ENCODE assay signal across 8 cellular contexts in the genomic region with DNA sequence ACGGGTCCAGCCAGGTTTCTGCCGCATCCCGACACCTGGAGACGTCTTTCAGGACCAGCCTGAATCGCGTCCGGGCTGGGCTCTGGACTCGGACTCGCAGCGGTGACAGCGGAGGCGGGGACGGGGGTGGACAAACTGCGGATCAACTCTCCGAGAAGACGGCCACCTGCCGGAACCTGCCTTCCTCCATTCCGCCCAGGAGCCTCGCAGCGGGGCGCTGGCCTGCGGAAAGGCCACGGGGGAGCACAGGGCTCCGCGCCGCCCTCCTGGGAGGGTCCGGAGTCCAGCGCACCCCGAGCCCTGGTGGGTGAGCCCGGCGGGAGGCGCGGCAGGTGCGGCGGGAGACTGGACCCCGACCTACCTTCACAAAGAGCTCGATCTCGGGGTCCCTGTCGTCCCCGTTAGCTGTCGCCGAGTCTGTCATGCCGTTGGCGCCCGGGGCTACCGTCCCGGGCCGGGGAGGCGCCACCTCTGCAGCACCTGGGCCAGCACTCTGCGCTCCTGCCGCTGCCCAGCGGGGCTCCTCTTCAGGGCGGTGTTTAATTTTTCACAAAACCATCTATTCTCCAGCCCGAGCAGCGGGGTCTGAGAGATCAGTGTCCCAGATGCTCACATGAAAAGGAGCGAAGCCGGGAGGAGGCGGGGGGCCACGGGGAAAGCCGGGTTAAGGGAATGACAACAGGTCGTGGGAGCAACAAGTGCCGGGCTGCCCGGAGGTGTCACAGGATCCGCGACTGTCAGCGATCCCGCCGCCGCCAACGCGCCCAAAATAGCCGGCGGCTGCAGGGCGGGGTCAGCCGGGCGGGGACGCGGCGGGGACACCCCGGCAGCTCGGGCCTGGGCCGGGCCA. TPM values are rescaled to one million over a fixed set of nuclear protein-coding genes. Genes with fewer than 3 reads are reported as not detected.
A peak's percentile ranks its signal among the peaks of the same experiment; 100 is the strongest.
DNase-seq lines count a peak whose midpoint lies in the region; ATAC-seq and TF ChIP-seq lines count a peak whose summit lies in the region.

A gene (minus strand): TSS at position 742 of the 850 bp plus-strand sequence. CDS start 318 bp downstream, at position 424.

- H3K4me1 Mint-ChIP-seq in brain: peaks cover 8% of the 10 kb centered on the region
- peaks cover 55% of the 10 kb centered on the region for H3K4me1 Mint-ChIP-seq in stimulated activated effector memory CD8-positive, alpha-beta T cell treated with anti-CD3 and anti-CD28 coated beads, Interleukin-12 subunit alpha, Interleukin-12 subunit beta, amount 100 ng/mL, for 72 hours

- H3K27ac Mint-ChIP-seq in brain: no peak within 1 kb of the TSS
- peak within 1 kb of the TSS; percentile 75 for H3K27ac Mint-ChIP-seq in stimulated activated effector memory CD8-positive, alpha-beta T cell treated with anti-CD3 and anti-CD28 coated beads, Interleukin-12 subunit alpha, Interleukin-12 subunit beta, amount 100 ng/mL, for 72 hours

- peaks cover 0 to 7% (median 3%) of the 10 kb centered on the region in 5 experiments for H3K9me3 Mint-ChIP-seq in brain
- H3K9me3 Mint-ChIP-seq in stimulated activated effector memory CD8-positive, alpha-beta T cell treated with anti-CD3 and anti-CD28 coated beads, Interleukin-12 subunit alpha, Interleukin-12 subunit beta, amount 100 ng/mL, for 72 hours: no peaks in the 10 kb centered on the region

- H3K4me3 ChIP-seq in SJSA1: peak within 1 kb of the TSS; percentile 39

- H3K27ac ChIP-seq in SJSA1: no peak within 1 kb of the TSS

- ATAC-seq in left lobe of liver (peak; percentile 78), HG02763 (IDR thresholded peaks at IDR 0.05; ENCODE audit: unreplicated experiment) (no peak), HG03342 (IDR thresholded peaks at IDR 0.05; ENCODE audit: unreplicated experiment) (no peak)
- peak; percentile 2 for ATAC-seq in stimulated activated effector memory CD8-positive, alpha-beta T cell treated with anti-CD3 and anti-CD28 coated beads, Interleukin-12 subunit alpha, Interleukin-12 subunit beta, amount 100 ng/mL, for 72 hours

- no peaks in the 10 kb centered on the region for H3K36me3 Mint-ChIP-seq in brain
- no peaks in the 10 kb centered on the region for H3K36me3 Mint-ChIP-seq in stimulated activated effector memory CD8-positive, alpha-beta T cell treated with anti-CD3 and anti-CD28 coated beads, Interleukin-12 subunit alpha, Interleukin-12 subunit beta, amount 100 ng/mL, for 72 hours

- H3K4me1 ChIP-seq in SJSA1 (replicated peaks): peaks cover 31% of the 10 kb centered on the region

- peaks cover 8% of the 10 kb centered on the region; the same call in 1 of the 2 replicates for H3K27me3 ChIP-seq in SJSA1 (replicated peaks)

- no peaks in the 10 kb centered on the region for H3K36me3 ChIP-seq in SJSA1

- DNase-seq in GM10266 (ENCODE audit: extremely low spot score) (peak; percentile 65), SJSA1 (ENCODE audit: low read depth in 1 of 2, low spot score in 2 of 2) (no peak), left lobe of liver (ENCODE audit: low spot score) (peak; percentile 47), NK-92 (lab: John Stamatoyannopoulos, UW; ENCODE audit: unreplicated experiment) (no peak)
- peak; percentile 42 to 70 for DNase-seq in stimulated activated effector memory CD8-positive, alpha-beta T cell treated with anti-CD3 and anti-CD28 coated beads, Interleukin-12 subunit alpha, Interleukin-12 subunit beta, amount 100 ng/mL, for 72 hours (ENCODE audit: low spot score in 2 of 2)

- peaks cover 81% of the 10 kb centered on the region for H3K27me3 Mint-ChIP-seq in brain

- H3K9me3 ChIP-seq in SJSA1 (replicated peaks): peaks cover 6% of the 10 kb centered on the region; the same call in 1 of the 2 replicates

- TF ChIP-seq CTCF in GM10266 (IDR thresholded peaks at IDR 0.05; ENCODE audit: control insufficient read depth, insufficient read depth, low read depth, missing control alignments) (no peak), brain (conservative IDR thresholded peaks at IDR 0.05) (no peak)

- H3K4me3 Mint-ChIP-seq in brain: peak within 1 kb of the TSS; percentile 57 to 83 (median 80)
- H3K4me3 Mint-ChIP-seq in stimulated activated effector memory CD8-positive, alpha-beta T cell treated with anti-CD3 and anti-CD28 coated beads, Interleukin-12 subunit alpha, Interleukin-12 subunit beta, amount 100 ng/mL, for 72 hours: peak within 1 kb of the TSS; percentile 78

RNA-seq across cellular contexts. Expression of the gene that starts here (rescaled TPM):
- 0.22 and 1.2 TPM in 2 replicates for total RNA-seq in SJSA1 (2014; rRNA removed; shearing (Covaris generic))
- 1.1 TPM for polyA plus RNA-seq in brain (ENCODE audit: insufficient read depth, low read depth, low replicate concordance)
- total RNA-seq in left lobe of liver: 0.28 TPM

Comparison
In these comparisons a context has a peak if more than half of its experiments do, and no peak if none do; other contexts are left out.
1. Peak in DNase-seq and ATAC-seq in left lobe of liver; RNA of the gene not detected or under 1 TPM.
2. DNase-seq: peak in GM10266 (single experiment) and stimulated activated effector memory CD8-positive, alpha-beta T cell treated with anti-CD3 and anti-CD28 coated beads, Interleukin-12 subunit alpha, Interleukin-12 subunit beta, amount 100 ng/mL, for 72 hours (2 of 2); none in SJSA1 (0 of 2) and NK-92 (single experiment).